In the genomic region with DNA sequence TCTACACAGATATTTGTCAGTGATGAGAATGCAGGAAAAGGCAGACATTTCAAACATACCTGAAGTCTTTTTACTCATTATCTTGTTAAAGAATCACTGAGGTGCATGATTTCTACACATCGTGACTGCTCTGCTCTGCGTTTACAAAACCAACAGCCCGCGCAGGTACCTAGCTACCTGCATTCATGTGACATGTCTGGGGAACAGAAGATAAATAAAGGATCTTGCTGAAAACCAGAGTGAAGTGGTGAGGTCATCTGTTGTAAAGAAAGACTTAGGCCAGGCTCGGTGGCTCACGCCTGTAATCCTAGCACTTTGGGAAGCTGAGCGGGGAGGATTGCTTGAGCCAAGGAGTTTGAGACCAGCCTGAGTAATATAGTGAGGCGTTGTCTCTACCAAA, we compare ENCODE assay signal across 1 cellular context.
TF ChIP-seq lines count a peak whose summit lies in the region.

No MANE protein-coding gene starts in this region.

TF ChIP-seq in GM23338, 12 proteins besides CTCF, POLR2A, EP300 and RAD21 (continued from another document):
- TF ChIP-seq NANOG (IDR thresholded peaks at IDR 0.05; ENCODE audit: borderline replicate concordance) (no peak), EZH2 (IDR thresholded peaks at IDR 0.05; ENCODE audit: low read depth, unreplicated experiment) (no peak)
TF ChIP-seq in GM23338: peak in this region for 0.
